Comparison of ENCODE assay signal across 9 cellular contexts in the genomic region with DNA sequence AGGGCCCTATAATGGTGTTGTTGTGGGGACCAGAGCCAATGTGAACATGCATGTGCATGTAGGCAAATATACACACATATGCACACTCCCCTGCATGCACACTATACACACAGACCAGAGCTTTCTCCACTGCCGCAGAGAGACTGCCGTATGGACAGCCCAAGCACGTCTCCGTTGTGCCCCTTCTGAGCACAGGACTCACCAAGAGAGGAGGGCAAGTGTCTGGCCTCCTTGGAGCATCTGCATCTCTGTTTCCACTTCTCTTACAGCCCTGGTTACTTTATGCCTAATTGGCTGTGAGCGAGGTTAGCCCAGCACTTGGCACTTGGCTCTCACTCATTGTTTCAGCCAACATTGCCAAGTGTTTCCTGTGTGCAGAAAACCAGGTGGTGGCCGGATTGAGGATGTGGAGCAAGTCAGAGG. TPM values are rescaled to one million over a fixed set of nuclear protein-coding genes. Genes with fewer than 3 reads are reported as not detected.
DNase-seq lines count a peak whose midpoint lies in the region; ATAC-seq, FAIRE-seq and TF ChIP-seq lines count a peak whose summit lies in the region.
"Had no signal": no experiment of that assay in that cellular context is flagged by ENCODE, and none has a peak within 500 bp of the region (broad histone marks: within the 10 kb centered on the region; RNA-seq: fewer than 3 reads in every experiment).

No MANE protein-coding gene starts in this region.

- peaks cover 7 to 14% (median 7%) of the 10 kb centered on the region in 3 donors for H3K27me3 Mint-ChIP-seq in immature natural killer cell (ENCODE audit: low read depth in 3 of 3)

- peak overlapping the region; percentile 44 to 80 (median 68) for H3K4me3 Mint-ChIP-seq in immature natural killer cell

- peaks cover 0 to 2% (median 0%) of the 10 kb centered on the region in 6 donors for H3K9me3 Mint-ChIP-seq in immature natural killer cell

- no peak for TF ChIP-seq CTCF in omental fat pad (IDR thresholded peaks at IDR 0.05)

- TF ChIP-seq POLR2A in GM12891 (IDR thresholded peaks at IDR 0.05; ENCODE audit: low read depth, low read length) = no peak

- H3K27ac Mint-ChIP-seq in immature natural killer cell = peak overlapping the region; percentile 77 to 97 (median 90)

- no peak for DNase-seq in GM12891 (ENCODE audit: insufficient read length, low spot score)
- DNase-seq in MV-4-11 (lab: John Stamatoyannopoulos, UW) = peak; percentile 38
- no peak for DNase-seq in immature natural killer cell
- DNase-seq in superior temporal gyrus (ENCODE audit: extremely low spot score) = no peak
- no peak for DNase-seq in HT-29 (ENCODE audit: low spot score)
- no peak for DNase-seq in omental fat pad (ENCODE audit: low spot score)
- DNase-seq in NCI-H128 (lab: John Stamatoyannopoulos, UW; ENCODE audit: unreplicated experiment) = no peak

- ATAC-seq in GM21619 (IDR thresholded peaks at IDR 0.05; ENCODE audit: unreplicated experiment) (peak; percentile 8), omental fat pad (ENCODE audit: low FRiP score) (no peak)

- no peaks in the 10 kb centered on the region for H3K36me3 Mint-ChIP-seq in immature natural killer cell

- no peak for FAIRE-seq in GM12891 (lab: Jason Lieb, UNC)
- FAIRE-seq: endometrium had no signal

- peaks cover 71 to 78% of the 10 kb centered on the region in 2 donors for H3K4me1 Mint-ChIP-seq in immature natural killer cell

TF ChIP-seq in GM12891, 5 proteins besides CTCF, POLR2A, EP300 and RAD21:
- TF ChIP-seq SPI1 (IDR thresholded peaks at IDR 0.05; ENCODE audit: low read depth, low read length) (peak; percentile 44), POU2F2 (IDR thresholded peaks at IDR 0.05; ENCODE audit: low read depth, low read length) (no peak), POLR2AphosphoS5 (IDR thresholded peaks at IDR 0.05; ENCODE audit: low read depth, low read length) (no peak; the same call in 1 of the 2 replicates)

RNA-seq across cellular contexts. Expression of a gene that starts 30.4 kb away (rescaled TPM):
- polyA plus RNA-seq in GM12891 (2012; ENCODE audit: low read depth, missing spikeins) = not detected
- polyA plus RNA-seq in immature natural killer cell = under 1 TPM in 2 of 3 donors, not detected in 1; 0.43 to 0.86 TPM
- total RNA-seq in HT-29 (2014; rRNA removed; shearing (Covaris generic)) = 1.8 and 3.4 TPM in 2 replicates
- not detected for total RNA-seq in omental fat pad

RNA-seq across cellular contexts. Expression of a gene that starts 43.5 kb away (rescaled TPM):
- polyA plus RNA-seq in GM12891 (2012; ENCODE audit: low read depth, missing spikeins) = not detected
- under 1 TPM in 1 of 3 donors, not detected in 2; 0.20 TPM for polyA plus RNA-seq in immature natural killer cell
- not detected in 2 replicates for total RNA-seq in HT-29 (2014; rRNA removed; shearing (Covaris generic))
- total RNA-seq in omental fat pad = not detected
